9 cellular contexts compared by ENCODE assay signal in the genomic region with DNA sequence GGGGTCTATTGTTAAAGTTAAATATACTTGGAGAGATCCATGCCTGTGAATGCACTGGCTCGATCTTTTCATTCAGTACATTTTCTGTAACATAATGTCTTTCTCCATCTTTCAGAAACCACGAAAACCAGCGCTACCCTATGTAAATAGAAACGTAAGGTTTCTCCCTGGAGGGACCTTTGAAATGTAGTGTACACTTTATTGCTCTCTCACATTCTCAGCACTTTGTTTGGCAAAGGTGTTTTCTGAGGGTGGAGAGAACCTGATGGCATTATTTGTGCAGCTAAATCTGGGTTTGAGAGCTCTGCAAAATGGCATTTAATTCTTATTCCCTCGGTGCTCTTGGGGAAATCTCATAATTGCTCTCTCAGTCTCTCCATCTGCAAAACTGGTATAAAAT.
"Had no signal": no experiment of that assay in that cellular context is flagged by ENCODE, and none has a peak within 500 bp of the region (broad histone marks: within the 10 kb centered on the region; RNA-seq: fewer than 3 reads in every experiment).

No MANE protein-coding gene starts in this region.

- H3K4me3 ChIP-seq: GM23248, HAP-1 had no signal

- H3K9me3 ChIP-seq: HAP-1 had no signal

- H3K27ac ChIP-seq: GM23248, HL-60 had no signal

- DNase-seq: GM23248, GOT3, H7, HFFc6, KBM-7 had no signal

- ATAC-seq: HCT116, HepG2 had no signal

- H3K4me1 ChIP-seq: HAP-1 had no signal

- H3K36me3 ChIP-seq: HAP-1 had no signal
